Comparison of ENCODE assay signal across 8 cellular contexts in genomic region chr11:95231126-95231880, GRCh38.
DNase-seq lines count a peak whose midpoint lies in the region; ATAC-seq and TF ChIP-seq lines count a peak whose summit lies in the region.

A gene with protein sequence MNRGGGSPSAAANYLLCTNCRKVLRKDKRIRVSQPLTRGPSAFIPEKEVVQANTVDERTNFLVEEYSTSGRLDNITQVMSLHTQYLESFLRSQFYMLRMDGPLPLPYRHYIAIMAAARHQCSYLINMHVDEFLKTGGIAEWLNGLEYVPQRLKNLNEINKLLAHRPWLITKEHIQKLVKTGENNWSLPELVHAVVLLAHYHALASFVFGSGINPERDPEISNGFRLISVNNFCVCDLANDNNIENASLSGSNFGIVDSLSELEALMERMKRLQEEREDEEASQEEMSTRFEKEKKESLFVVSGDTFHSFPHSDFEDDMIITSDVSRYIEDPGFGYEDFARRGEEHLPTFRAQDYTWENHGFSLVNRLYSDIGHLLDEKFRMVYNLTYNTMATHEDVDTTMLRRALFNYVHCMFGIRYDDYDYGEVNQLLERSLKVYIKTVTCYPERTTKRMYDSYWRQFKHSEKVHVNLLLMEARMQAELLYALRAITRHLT (minus strand): TSS chr11:95231202. CDS start chr11:95230860, 342 bp downstream.

- no peaks in the 10 kb centered on the region; the same call in 1 of the 2 replicates for H3K27me3 ChIP-seq in GM06990 (replicated peaks; ENCODE audit: control insufficient read depth, insufficient read depth, low read length)

- DNase-seq in GM06990 (ENCODE audit: extremely low read depth, insufficient read length) (peak; percentile 98), NCI-H1048 (lab: John Stamatoyannopoulos, UW) (peak; percentile 97), globus pallidus (ENCODE audit: low spot score) (peak; percentile 99), non-pigmented ciliary epithelial cell (ENCODE audit: low read depth) (peak; percentile 98), substantia nigra (lab: John Stamatoyannopoulos, UW) (peak; percentile 73 to 99 (median 97))
- DNase-seq in activated naive CD4-positive, alpha-beta T cell treated with anti-CD3 and anti-CD28 coated beads, Interleukin-2, amount 50 U/mL, for 16 hours: peak; percentile 99

- no peak for TF ChIP-seq CTCF in GM06990 (IDR thresholded peaks at IDR 0.05; ENCODE audit: insufficient read depth, low read length, poor library complexity, severe bottlenecking)

- peak within 1 kb of the TSS; percentile 79 for H3K27ac ChIP-seq in substantia nigra (ENCODE audit: low read depth, low read length, poor library complexity, severe bottlenecking)

- peak within 1 kb of the TSS; percentile 69 for H3K4me3 ChIP-seq in GM06990 (replicated peaks; ENCODE audit: low read depth, low read length)

- peak; percentile 91 for ATAC-seq in HG02571 (IDR thresholded peaks at IDR 0.05; ENCODE audit: unreplicated experiment)
- peak; percentile 94 for ATAC-seq in SK-N-SH treated with all-trans-retinoic acid at 6 μM for 48 hours

- no peaks in the 10 kb centered on the region for H3K36me3 ChIP-seq in GM06990 (ENCODE audit: control insufficient read depth, insufficient read depth, low read length)

TF ChIP-seq in SK-N-SH treated with all-trans-retinoic acid at 6 μM for 48 hours, 23 proteins besides CTCF, POLR2A, EP300 and RAD21:
- no peak for TF ChIP-seq BACH2 (CRISPR knock-in tag; IDR thresholded peaks at IDR 0.05; ENCODE audit: borderline replicate concordance)
- TF ChIP-seq GLIS3 (CRISPR knock-in tag; IDR thresholded peaks at IDR 0.05): 0 out of 2 replicates have a peak, but pooled peaks have one; percentile 4
- TF ChIP-seq ZNF8 (CRISPR knock-in tag; IDR thresholded peaks at IDR 0.05): no peak
TF ChIP-seq in SK-N-SH treated with all-trans-retinoic acid at 6 μM for 48 hours: peak in this region for 1.

Comparison
In these comparisons a context has a peak if more than half of its experiments do, and no peak if none do; other contexts are left out.
1. Peak in every context shown above with its lines: DNase-seq, ATAC-seq, H3K4me3 ChIP-seq and H3K27ac ChIP-seq.